In the genomic region with DNA sequence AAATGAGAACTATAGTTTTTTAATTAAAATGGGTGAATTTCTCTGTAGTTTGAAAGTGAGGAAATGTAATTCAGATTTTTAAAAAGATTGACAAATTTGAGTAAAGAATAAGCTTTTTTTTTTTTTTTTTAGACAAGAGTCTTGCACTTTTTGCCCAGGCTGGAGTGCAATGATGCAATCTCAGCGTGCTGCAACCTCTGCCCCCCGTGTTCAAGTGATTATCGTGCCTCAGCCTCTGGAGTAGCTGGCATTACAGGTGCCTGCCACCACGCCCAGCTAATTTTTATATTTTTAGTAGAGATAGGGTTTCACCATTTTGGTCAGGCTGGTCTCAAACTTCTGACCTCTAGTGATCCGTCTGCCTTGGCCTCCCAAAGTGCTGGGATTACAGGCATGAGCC, we compare ENCODE assay signal across 6 cellular contexts.
DNase-seq lines count a peak whose midpoint lies in the region; ATAC-seq, FAIRE-seq and TF ChIP-seq lines count a peak whose summit lies in the region.
"Not testable (repeated sequence)": the region's sequence is repeated elsewhere in the genome, so short reads cannot be mapped to it uniquely, and the experiment has no call there.

No MANE protein-coding gene starts in this region.

- TF ChIP-seq POLR2A in right lobe of liver (IDR thresholded peaks at IDR 0.05) = not testable (repeated sequence)

- H3K4me1 Mint-ChIP-seq in GM23338 (peaks cover 80% of the 10 kb centered on the region), MCF 10A (ENCODE audit: insufficient read depth, unreplicated experiment) (peaks cover 37% of the 10 kb centered on the region)

- not testable (repeated sequence) for H3K4me3 Mint-ChIP-seq in GM23338; MCF 10A (ENCODE audit: unreplicated experiment)

- H3F3A ChIP-seq in GM23338 (replicated peaks; ENCODE audit: low read depth) = not testable (repeated sequence)

- not testable (repeated sequence) for DNase-seq in GM23338 (ENCODE audit: low spot score); left lung
- DNase-seq in MCF 10A (ENCODE audit: unreplicated experiment) = peak; percentile 31
- peak; percentile 30 to 68 (median 68) for DNase-seq in right lobe of liver
- DNase-seq in small intestine = peak; percentile 48

- not testable (repeated sequence) for H3K27ac ChIP-seq in GM23338 (ENCODE audit: low read depth); left lung; right lobe of liver; small intestine (ENCODE audit: low read depth in 1 of 2, low read length in 1 of 2)

- not testable (repeated sequence) for ATAC-seq in GM23338
- ATAC-seq in left lung (peak; percentile 48), right lobe of liver (peak in 3 of 4 donors; percentile 75 to 86 (median 81))

- H3K4me1 ChIP-seq in GM23338 (ENCODE audit: insufficient read depth) (peaks cover 80% of the 10 kb centered on the region), right lobe of liver (peaks cover 0 to 13% (median 4%) of the 10 kb centered on the region in 4 donors)
- H3K4me1 ChIP-seq in left lung; small intestine (ENCODE audit: control insufficient read depth in 2 of 2, insufficient read depth in 1 of 2, low read depth in 1 of 2, low read length in 1 of 2): not testable (repeated sequence)

- POLR2A ChIA-PET in MCF 10A (lab: Yijun Ruan, JAX) = interaction anchor here (0.8 to 1.1 kb wide), 3 partner anchors 10 to 68 kb away, joined by 3 to 5 read pairs (median 4); no protein-coding TSS in a partner anchor

- H2AFZ ChIP-seq in GM23338 = not testable (repeated sequence)

- H3K9me3 Mint-ChIP-seq in GM23338; MCF 10A (ENCODE audit: unreplicated experiment): not testable (repeated sequence)

- peak overlapping the region; percentile 36; the same call in 1 of the 2 replicates for H3K27ac Mint-ChIP-seq in GM23338
- not testable (repeated sequence) for H3K27ac Mint-ChIP-seq in MCF 10A (ENCODE audit: low read depth, unreplicated experiment)

- H3K79me2 ChIP-seq in GM23338 (replicated peaks; ENCODE audit: insufficient read depth) = peaks cover 50% of the 10 kb centered on the region

- not testable (repeated sequence) for H3K9me3 ChIP-seq in left lung; right lobe of liver; small intestine (ENCODE audit: control insufficient read depth, low read depth)

- H3K36me3 ChIP-seq in GM23338 (ENCODE audit: insufficient read depth); left lung; right lobe of liver; small intestine (ENCODE audit: control insufficient read depth in 2 of 2, insufficient read depth in 2 of 2, low read length in 2 of 2): not testable (repeated sequence)

- not testable (repeated sequence) for FAIRE-seq in small intestine (lab: Jason Lieb, UNC)

- not testable (repeated sequence) for H3K36me3 Mint-ChIP-seq in GM23338 (ENCODE audit: low read depth)
- H3K36me3 Mint-ChIP-seq in MCF 10A (ENCODE audit: insufficient read depth, unreplicated experiment) = peaks cover 62% of the 10 kb centered on the region

- not testable (repeated sequence) for TF ChIP-seq CTCF in GM23338 (conservative IDR thresholded peaks at IDR 0.05; ENCODE audit: low read depth in 2 of 2); MCF 10A (IDR thresholded peaks at IDR 0.05; ENCODE audit: unreplicated experiment); left lung (IDR thresholded peaks at IDR 0.05); right lobe of liver (IDR thresholded peaks at IDR 0.05)

- H4K20me1 ChIP-seq in GM23338 (replicated peaks; ENCODE audit: insufficient read depth) = not testable (repeated sequence)

- WGBS in right lobe of liver (ENCODE audit: insufficient coverage, low coverage, low lambda C conversion rate, missing lambda C conversion rate) = 36% methylated on average over 5 of the region's 5 CpGs
- 9 to 60% (median 45%) methylated on average over 5 of the region's 5 CpGs for WGBS in small intestine, 3 donors

- not testable (repeated sequence) for H3K27me3 Mint-ChIP-seq in GM23338 (ENCODE audit: insufficient read depth, low read depth, poor library complexity); MCF 10A (ENCODE audit: insufficient read depth, unreplicated experiment)

- not testable (repeated sequence) for TF ChIP-seq RAD21 in Ishikawa (IDR thresholded peaks at IDR 0.05; ENCODE audit: low read depth)

- CTCF ChIA-PET in MCF 10A (lab: Yijun Ruan, JAX) = interaction anchor here (0.7 to 1.0 kb wide), 2 partner anchors 15 to 69 kb away, joined by 3 to 4 read pairs; no protein-coding TSS in a partner anchor

- intact Hi-C loops in MCF 10A (cut with micrococcal nuclease); left lung (cut with DNase I); right lobe of liver (cut with DNase I): not testable (repeated sequence)

- not testable (repeated sequence) for H3K4me3 ChIP-seq in GM23338; left lung; right lobe of liver; small intestine (ENCODE audit: low read depth in 1 of 2, low read length in 2 of 2)

- H3K27me3 ChIP-seq in GM23338 (ENCODE audit: insufficient read depth); left lung; right lobe of liver; small intestine (ENCODE audit: control insufficient read depth in 2 of 2, insufficient read depth in 2 of 2, low read length in 2 of 2): not testable (repeated sequence)

- TF ChIP-seq EP300 in Ishikawa (IDR thresholded peaks at IDR 0.05; ENCODE audit: borderline replicate concordance) = not testable (repeated sequence)

- H3K9me2 ChIP-seq in GM23338 (ENCODE audit: insufficient read depth) = not testable (repeated sequence)

- not testable (repeated sequence) for H3K4me2 ChIP-seq in GM23338

- not testable (repeated sequence) for BruUV-seq in MCF 10A (replicated peaks; lab: Mats Ljungman, UMichigan)

TF ChIP-seq in Ishikawa, 13 proteins besides CTCF, POLR2A, EP300 and RAD21:
- TF ChIP-seq CEBPB (IDR thresholded peaks at IDR 0.05) = peak; percentile 73
